Comparison of ENCODE assay signal across 8 cellular contexts in genomic region chr1:155193275-155193990, GRCh38. TPM values are rescaled to one million over a fixed set of nuclear protein-coding genes. Genes with fewer than 3 reads are reported as not detected.
A peak's percentile ranks its signal among the peaks of the same experiment; 100 is the strongest.
DNase-seq lines count a peak whose midpoint lies in the region; ATAC-seq and TF ChIP-seq lines count a peak whose summit lies in the region.

No MANE protein-coding gene starts in this region.

- no peaks in the 10 kb centered on the region for H3K36me3 ChIP-seq in SJCRH30
- peaks cover 15% of the 10 kb centered on the region for H3K36me3 ChIP-seq in neutrophil
- peaks cover 9% of the 10 kb centered on the region for H3K36me3 ChIP-seq in thoracic aorta

- no peaks in the 10 kb centered on the region for H3K9me3 ChIP-seq in SJCRH30 (replicated peaks)
- H3K9me3 ChIP-seq in neutrophil: no peaks in the 10 kb centered on the region
- no peaks in the 10 kb centered on the region for H3K9me3 ChIP-seq in thoracic aorta

- TF ChIP-seq CTCF in neutrophil (IDR thresholded peaks at IDR 0.05) (peak; percentile 96), thoracic aorta (IDR thresholded peaks at IDR 0.05) (peak; percentile 99)

- H3K4me1 ChIP-seq in SJCRH30 (peaks cover 3% of the 10 kb centered on the region; the same call in 1 of the 2 replicates), neutrophil (ENCODE audit: control insufficient read depth in 1 of 2, insufficient read depth in 1 of 2, low read depth in 1 of 2, low read length in 1 of 2) (peaks cover 28 to 30% of the 10 kb centered on the region in 2 experiments), thoracic aorta (ENCODE audit: control insufficient read depth in 1 of 2, low read depth in 2 of 2) (peaks cover 6 to 25% of the 10 kb centered on the region in 2 donors)

- H3K27ac ChIP-seq in SJCRH30: peak overlapping the region; percentile 62
- peak overlapping the region; percentile 11 for H3K27ac ChIP-seq in neutrophil
- peak overlapping the region; percentile 82 to 91 for H3K27ac ChIP-seq in thoracic aorta

- ATAC-seq in GM21786 (IDR thresholded peaks at IDR 0.05; ENCODE audit: unreplicated experiment): peak; percentile 68
- ATAC-seq in thoracic aorta (ENCODE audit: insufficient number of reproducible peaks, low FRiP score, low read depth): peak; percentile 84

- DNase-seq in DMS79 treated with DMSO at 0.1 percent for 48 hours (lab: John Stamatoyannopoulos, UW) (peak; percentile 80), M059J (ENCODE audit: low read depth) (peak; percentile 95), SJCRH30 (peak; percentile 90 to 93), foreskin melanocyte (peak; percentile 83), thoracic aorta (ENCODE audit: low spot score) (peak; percentile 78)
- DNase-seq in activated naive CD4-positive, alpha-beta T cell treated with Interleukin-2 at 50 U/mL for 16 hours: peak; percentile 83

- H3K4me3 ChIP-seq in SJCRH30 (peak overlapping the region; percentile 56), neutrophil (ENCODE audit: low read depth in 1 of 2, low read length in 1 of 2) (peak overlapping the region; percentile 64 to 71), thoracic aorta (peak overlapping the region; percentile 67)

- H3K27me3 ChIP-seq in SJCRH30 (no peaks in the 10 kb centered on the region), neutrophil (peaks cover 41% of the 10 kb centered on the region), thoracic aorta (replicated peaks; ENCODE audit: insufficient read depth) (no peaks in the 10 kb centered on the region)

RNA-seq across cellular contexts. Expression of gene THBS3, which starts 14.3 kb away (rescaled TPM):
- total RNA-seq in M059J (2014; rRNA removed; shearing (Covaris generic)): 10.0 and 12.7 TPM in 2 replicates
- 4.1 and 4.5 TPM in 2 replicates for total RNA-seq in SJCRH30 (2014; rRNA removed; shearing (Covaris generic))
- 10 to 100 TPM; 45.3 to 81.6 TPM for total RNA-seq in thoracic aorta

RNA-seq across cellular contexts. Expression of gene MTX1, which starts 15.1 kb away (rescaled TPM):
- total RNA-seq in M059J (2014; rRNA removed; shearing (Covaris generic)): 92.8 and 95.2 TPM in 2 replicates
- 25.2 and 31.7 TPM in 2 replicates for total RNA-seq in SJCRH30 (2014; rRNA removed; shearing (Covaris generic))
- total RNA-seq in thoracic aorta: 10 to 100 TPM; 21.7 to 22.9 TPM

RNA-seq across cellular contexts. Expression of gene TRIM46, which starts 19.8 kb away (rescaled TPM):
- total RNA-seq in M059J (2014; rRNA removed; shearing (Covaris generic)): 1.1 and 3.1 TPM in 2 replicates
- total RNA-seq in SJCRH30 (2014; rRNA removed; shearing (Covaris generic)): 0.79 and 1.0 TPM in 2 replicates
- 1 to 10 TPM; 2.7 to 5.8 TPM for total RNA-seq in thoracic aorta

RNA-seq across cellular contexts. Expression of gene KRTCAP2, which starts 20.3 kb away (rescaled TPM):
- 209 and 323 TPM in 2 replicates for total RNA-seq in M059J (2014; rRNA removed; shearing (Covaris generic))
- total RNA-seq in SJCRH30 (2014; rRNA removed; shearing (Covaris generic)): 84.2 and 90.9 TPM in 2 replicates
- 100 to 1,000 TPM; 106 to 112 TPM for total RNA-seq in thoracic aorta

RNA-seq across cellular contexts. Expression of gene DPM3, which starts 53.1 kb away (rescaled TPM):
- 88.4 and 175 TPM in 2 replicates for total RNA-seq in M059J (2014; rRNA removed; shearing (Covaris generic))
- total RNA-seq in SJCRH30 (2014; rRNA removed; shearing (Covaris generic)): 16.1 and 16.8 TPM in 2 replicates
- total RNA-seq in thoracic aorta: 10 to 100 TPM; 28.8 to 68.6 TPM

Comparison
In these comparisons a context has a peak if more than half of its experiments do, and no peak if none do; other contexts are left out.
1. Peak in every context shown above with its lines: DNase-seq, ATAC-seq, H3K4me3 ChIP-seq and H3K27ac ChIP-seq.
2. H3K27ac ChIP-seq: peak in every context shown above with its lines; median percentile 86 in thoracic aorta; 62 in SJCRH30; 11 in neutrophil.